In genomic region chr1:42886800-42887199, GRCh38 we compare ENCODE assay signal across 3 cellular contexts.
TF ChIP-seq lines count a peak whose summit lies in the region.

No MANE protein-coding gene starts in this region.

TF ChIP-seq in SK-N-SH, 30 proteins besides CTCF, POLR2A, EP300 and RAD21 (continued from another document):
- TF ChIP-seq GABPA (IDR thresholded peaks at IDR 0.05; ENCODE audit: low read depth) (no peak), ZBTB33 (IDR thresholded peaks at IDR 0.05; ENCODE audit: borderline replicate concordance, low read depth) (no peak)
TF ChIP-seq in SK-N-SH: peak in this region for 0.

TF ChIP-seq in SK-N-SH treated with all-trans-retinoic acid at 6 μM for 48 hours, 23 proteins besides CTCF, POLR2A, EP300 and RAD21:
- TF ChIP-seq PATZ1 (CRISPR knock-in tag; IDR thresholded peaks at IDR 0.05; ENCODE audit: borderline replicate concordance) (no peak), TCF4 (CRISPR knock-in tag; IDR thresholded peaks at IDR 0.05; ENCODE audit: borderline replicate concordance) (no peak), ZNF8 (CRISPR knock-in tag; IDR thresholded peaks at IDR 0.05) (no peak), POU6F1 (CRISPR knock-in tag; IDR thresholded peaks at IDR 0.05; ENCODE audit: borderline replicate concordance, low read depth) (no peak), CREB5 (CRISPR knock-in tag; IDR thresholded peaks at IDR 0.05; ENCODE audit: low read depth) (no peak), ZC3H10 (CRISPR knock-in tag; IDR thresholded peaks at IDR 0.05) (no peak), ZFP30 (CRISPR knock-in tag; IDR thresholded peaks at IDR 0.05) (no peak), ISL1 (CRISPR knock-in tag; IDR thresholded peaks at IDR 0.05) (no peak), CSRNP3 (CRISPR knock-in tag; IDR thresholded peaks at IDR 0.05) (no peak), ESRRG (CRISPR knock-in tag; IDR thresholded peaks at IDR 0.05) (no peak), CSDC2 (CRISPR knock-in tag; IDR thresholded peaks at IDR 0.05) (no peak)

TF ChIP-seq in K562, 482 proteins besides CTCF, POLR2A, EP300 and RAD21:
- TF ChIP-seq MGA (IDR thresholded peaks at IDR 0.05): peak; percentile 66
- peak; percentile 7; the same call in 1 of the 2 replicates for TF ChIP-seq USF2 (CRISPR knock-in tag; IDR thresholded peaks at IDR 0.05)
- no peak for TF ChIP-seq PTRF (tag; IDR thresholded peaks at IDR 0.05)
- peak; percentile 95 for TF ChIP-seq NFIC (IDR thresholded peaks at IDR 0.05)
- TF ChIP-seq E2F6 (IDR thresholded peaks at IDR 0.05; ENCODE audit: borderline replicate concordance in 1 of 2, extremely low read depth in 1 of 2, insufficient read depth in 1 of 2, insufficient read length in 1 of 2, low read depth in 1 of 2, low read length in 1 of 2, poor library complexity in 1 of 2, severe bottlenecking in 1 of 2): peak; percentile 48 to 68
